ENCODE assay signal across 1 cellular context in genomic region chr13:41061075-41061913, GRCh38.
TF ChIP-seq lines count a peak whose summit lies in the region.

Gene WBP4, plus strand, starts transcription at chr13:41061509. Its CDS starts 165 bp downstream, at chr13:41061674.

TF ChIP-seq in WTC11, 78 proteins besides CTCF, POLR2A, EP300 and RAD21 (continued from another document):
- TF ChIP-seq NFYB (CRISPR knock-in tag; conservative IDR thresholded peaks at IDR 0.05; ENCODE audit: low read depth) (no peak), STAT6 (CRISPR knock-in tag; conservative IDR thresholded peaks at IDR 0.05; ENCODE audit: low read depth) (no peak), PRRX2 (CRISPR knock-in tag; IDR thresholded peaks at IDR 0.05) (no peak; the same call in 1 of the 2 replicates), ZNF425 (CRISPR knock-in tag; conservative IDR thresholded peaks at IDR 0.05) (no peak), TEAD1 (CRISPR knock-in tag; IDR thresholded peaks at IDR 0.05) (peak; percentile 59; the same call in 1 of the 2 replicates), ZNF423 (CRISPR knock-in tag; IDR thresholded peaks at IDR 0.05) (no peak), NR3C1 (CRISPR knock-in tag; conservative IDR thresholded peaks at IDR 0.05; ENCODE audit: low read depth) (no peak), ZSCAN18 (CRISPR knock-in tag; IDR thresholded peaks at IDR 0.05) (no peak), USF1 (CRISPR knock-in tag; IDR thresholded peaks at IDR 0.05) (peak; percentile 20), ZNF263 (CRISPR knock-in tag; IDR thresholded peaks at IDR 0.05; ENCODE audit: low read depth) (no peak), ATF1 (CRISPR knock-in tag; IDR thresholded peaks at IDR 0.05) (no peak), NR1H2 (CRISPR knock-in tag; IDR thresholded peaks at IDR 0.05) (no peak), E2F4 (CRISPR knock-in tag; IDR thresholded peaks at IDR 0.05; ENCODE audit: borderline replicate concordance, low read depth) (no peak), SMAD4 (CRISPR knock-in tag; IDR thresholded peaks at IDR 0.05) (0 out of 2 replicates have a peak, but pooled peaks have one; percentile 38), GABPB1 (CRISPR knock-in tag; IDR thresholded peaks at IDR 0.05) (peak; percentile 41; the same call in 1 of the 2 replicates), HMGXB4 (CRISPR knock-in tag; IDR thresholded peaks at IDR 0.05) (no peak; the same call in 1 of the 2 replicates), SP1 (CRISPR knock-in tag; conservative IDR thresholded peaks at IDR 0.05) (peak; percentile 69; the same call in 1 of the 2 replicates), ZBTB21 (CRISPR knock-in tag; IDR thresholded peaks at IDR 0.05; ENCODE audit: borderline replicate concordance) (0 out of 2 replicates have a peak, but pooled peaks have one; percentile 28), SMAD3 (CRISPR knock-in tag; IDR thresholded peaks at IDR 0.05; ENCODE audit: borderline replicate concordance) (0 out of 2 replicates have a peak, but pooled peaks have one; percentile 12), EMX1 (CRISPR knock-in tag; IDR thresholded peaks at IDR 0.05) (no peak), MYBL2 (CRISPR knock-in tag; IDR thresholded peaks at IDR 0.05) (no peak), ZNF512 (CRISPR knock-in tag; IDR thresholded peaks at IDR 0.05; ENCODE audit: borderline replicate concordance) (no peak), HMGA2 (CRISPR knock-in tag; IDR thresholded peaks at IDR 0.05) (no peak), RORB (CRISPR knock-in tag; IDR thresholded peaks at IDR 0.05) (no peak), FOXK1 (CRISPR knock-in tag; IDR thresholded peaks at IDR 0.05) (no peak; the same call in none of the 2 replicates), ZNF121 (CRISPR knock-in tag; IDR thresholded peaks at IDR 0.05) (no peak), JAZF1 (CRISPR knock-in tag; IDR thresholded peaks at IDR 0.05) (no peak), ETV6 (CRISPR knock-in tag; IDR thresholded peaks at IDR 0.05) (peak; percentile 21; the same call in 1 of the 2 replicates), ZNF671 (CRISPR knock-in tag; IDR thresholded peaks at IDR 0.05) (no peak), ZNF281 (CRISPR knock-in tag; IDR thresholded peaks at IDR 0.05) (peak; percentile 97), GRHL2 (CRISPR knock-in tag; IDR thresholded peaks at IDR 0.05; ENCODE audit: insufficient replicate concordance, severe bottlenecking) (no peak), IRF2 (CRISPR knock-in tag; IDR thresholded peaks at IDR 0.05; ENCODE audit: borderline replicate concordance, low read depth) (no peak), GTF2I (CRISPR knock-in tag; conservative IDR thresholded peaks at IDR 0.05) (no peak), ARID4B (CRISPR knock-in tag; IDR thresholded peaks at IDR 0.05; ENCODE audit: borderline replicate concordance) (peak; percentile 72), RELA (CRISPR knock-in tag; IDR thresholded peaks at IDR 0.05; ENCODE audit: borderline replicate concordance) (no peak), KAT7 (CRISPR knock-in tag; IDR thresholded peaks at IDR 0.05; ENCODE audit: borderline replicate concordance) (0 out of 2 replicates have a peak, but pooled peaks have one; percentile 40)
